Comparison of ENCODE assay signal across 13 cellular contexts in the genomic region with DNA sequence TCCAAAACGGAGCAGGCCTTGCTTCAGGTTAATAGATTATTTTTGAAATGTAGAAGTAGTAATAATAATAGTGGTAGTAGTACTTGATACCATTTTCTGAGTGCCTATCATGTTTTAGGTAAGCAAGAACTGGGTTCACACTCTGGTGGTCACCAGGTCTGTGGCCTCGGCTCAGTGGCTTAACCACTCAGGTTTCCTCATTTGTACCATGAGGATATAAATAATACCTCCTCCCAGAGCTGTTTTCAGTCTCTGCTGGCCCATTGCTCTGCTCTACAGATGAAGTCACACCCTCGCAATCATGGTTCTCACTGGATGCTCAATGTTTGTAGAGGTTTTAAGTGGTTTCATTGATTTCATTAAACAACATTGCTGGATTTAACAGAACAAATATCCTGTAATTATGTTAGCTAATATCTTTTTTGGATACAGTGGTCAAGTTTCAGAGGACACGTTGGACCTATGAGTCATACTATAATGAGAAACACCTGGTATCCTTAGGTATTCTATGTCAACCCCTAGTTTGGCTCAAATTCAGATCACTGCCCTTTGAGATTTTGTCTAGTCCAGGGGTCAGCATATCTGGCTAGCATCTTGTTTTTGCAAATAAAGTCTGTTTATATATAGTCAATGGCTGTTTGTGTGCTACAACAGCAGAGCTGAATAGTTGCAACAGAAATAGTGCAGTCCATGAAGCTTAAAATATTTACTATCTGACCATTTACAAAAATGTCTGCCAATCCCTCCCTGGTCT. TPM values are rescaled to one million over a fixed set of nuclear protein-coding genes. Genes with fewer than 3 reads are reported as not detected.
DNase-seq lines count a peak whose midpoint lies in the region; ATAC-seq, FAIRE-seq and TF ChIP-seq lines count a peak whose summit lies in the region.
"Had no signal": no experiment of that assay in that cellular context is flagged by ENCODE, and none has a peak within 500 bp of the region (broad histone marks: within the 10 kb centered on the region; RNA-seq: fewer than 3 reads in every experiment).

No MANE protein-coding gene starts in this region.

- TF ChIP-seq EP300 in GM12878 (IDR thresholded peaks at IDR 0.05; ENCODE audit: borderline replicate concordance in 1 of 2, control insufficient read depth in 1 of 2, low read depth in 2 of 2, low read length in 2 of 2): no peak

- WGBS in GM12878 (ENCODE audit: insufficient coverage, insufficient replicate concordance, low lambda C conversion rate, missing lambda C conversion rate): 14% methylated on average over 4 of the region's 4 CpGs

- intact Hi-C loops in GM12878 (cut with micrococcal nuclease; ENCODE audit: unreplicated experiment) (loop anchor here (10.0 kb wide), 1 partner anchor 872 kb away; no protein-coding TSS in a partner anchor), sciatic nerve (cut with DNase I) (loop anchor here (10.0 kb wide), 1 partner anchor 172 kb away; the partner anchor contains the start of gene NIBAN1), Right ventricle myocardium inferior (cut with DNase I) (loop anchor here (10.0 kb wide), 1 partner anchor 352 kb away; the partner anchor contains the start of genes SWT1 and TRMT1L)

- no peak overlapping the region for H2AFZ ChIP-seq in GM12878 (ENCODE audit: control insufficient read depth, low read depth, low read length)

- H4K20me1 ChIP-seq in GM12878 (ENCODE audit: control insufficient read depth, insufficient read depth): no peaks in the 10 kb centered on the region

- no peak for TF ChIP-seq RAD21 in GM12878 (IDR thresholded peaks at IDR 0.05; ENCODE audit: insufficient read depth, low read depth, low read length)

- H3K4me3 ChIP-seq in GM12878: no peak overlapping the region
- no peak overlapping the region for H3K4me3 ChIP-seq in HAP-1

- H3K36me3 ChIP-seq in GM12878 (ENCODE audit: control insufficient read depth in 2 of 2, insufficient read depth in 2 of 2, low read length in 1 of 2) (peaks cover 0 to 7% of the 10 kb centered on the region in 2 experiments; a peak in 1 of 4 replicates), HAP-1 (replicated peaks) (no peaks in the 10 kb centered on the region)

- DNase-seq in NCI-H2029 (lab: John Stamatoyannopoulos, UW) (peak; percentile 51), GM12878 (ENCODE audit: low read depth, low spot score) (no peak), sciatic nerve (ENCODE audit: low spot score) (no peak), HAP-1 (ENCODE audit: low spot score in 2 of 2) (no peak), Right ventricle myocardium inferior (ENCODE audit: missing footprints) (no peak)
- DNase-seq: activated naive CD8-positive, alpha-beta T cell treated with anti-CD3 and anti-CD28 coated beads for 36 hours; CD8-positive, alpha-beta memory T cell; erythroblast; mesendoderm had no signal

- no peak overlapping the region for H3K9ac ChIP-seq in GM12878 (ENCODE audit: control insufficient read depth, insufficient read depth, low read length)

- no peak overlapping the region for H3K4me2 ChIP-seq in GM12878 (ENCODE audit: control insufficient read depth, insufficient read depth)

- no peak for FAIRE-seq in GM12878 (lab: Jason Lieb, UNC)
- FAIRE-seq: colon had no signal

- H3K9me3 ChIP-seq in GM12878 (replicated peaks; ENCODE audit: control insufficient read depth, insufficient read depth, low read length) (no peaks in the 10 kb centered on the region), HAP-1 (no peaks in the 10 kb centered on the region)
- H3K9me3 ChIP-seq: neutrophil had no signal

- ATAC-seq in GM21423 (IDR thresholded peaks at IDR 0.05; ENCODE audit: unreplicated experiment) (peak; percentile 45), GM12878 (peak; percentile 54), sciatic nerve (peak; percentile 74), GM21360 (IDR thresholded peaks at IDR 0.05; ENCODE audit: unreplicated experiment) (no peak), Right ventricle myocardium inferior (no peak)

- no peaks in the 10 kb centered on the region for H3K79me2 ChIP-seq in GM12878 (ENCODE audit: control insufficient read depth, insufficient read depth, low read length)

- BruUV-seq in GM12878 (replicated peaks; lab: Mats Ljungman, UMichigan): no TSS peak

- SMC1A ChIA-PET in GM12878 (lab: Charles Lee; ENCODE audit: uncharacterized antibody, unreplicated experiment): interaction anchor here (0.8 to 3.3 kb wide), 6 partner anchors 64 to 468 kb away, joined by 3 to 28 read pairs (median 4); no protein-coding TSS in a partner anchor

- H3K27me3 ChIP-seq in GM12878 (replicated peaks in 1 of 2; ENCODE audit: control insufficient read depth in 2 of 2, insufficient read depth in 2 of 2, low read length in 1 of 2) (no peaks in the 10 kb centered on the region), HAP-1 (ENCODE audit: low read depth) (no peaks in the 10 kb centered on the region)
- H3K27me3 ChIP-seq: neutrophil had no signal

- RAD21 ChIA-PET in GM12878 (lab: Charles Lee; ENCODE audit: unreplicated experiment): interaction anchor here (0.7 to 1.9 kb wide), 4 partner anchors 75 to 878 kb away, joined by 3 to 8 read pairs (median 4); no protein-coding TSS in a partner anchor

- H3K27ac ChIP-seq in GM12878 (ENCODE audit: control insufficient read depth, insufficient read depth): no peak overlapping the region
- H3K27ac ChIP-seq: neutrophil had no signal

- TF ChIP-seq POLR2A in GM12878 (IDR thresholded peaks at IDR 0.05; ENCODE audit: low read depth, low read length): no peak

- POLR2A ChIA-PET in GM12878 (lab: Charles Lee): no interaction called here

- in situ Hi-C loops in GM12878 (cut with MboI) (loop anchor here (10.0 kb wide), 1 partner anchor 892 kb away; no protein-coding TSS in a partner anchor), HAP-1 (cut with MboI; ENCODE audit: low sequenced_read_pairs) (loop anchor here (10.0 kb wide), 1 partner anchor 362 kb away; no protein-coding TSS in a partner anchor)

- peaks cover 9% of the 10 kb centered on the region for H3K4me1 ChIP-seq in GM12878 (ENCODE audit: control insufficient read depth, insufficient read depth, low read length)
- 0 out of 2 replicates have a peak, but pooled peaks cover 2% of the 10 kb centered on the region for H3K4me1 ChIP-seq in HAP-1

- CTCF ChIA-PET in GM12878 (lab: Yijun Ruan, JAX): interaction anchor here (1.0 to 3.6 kb wide), 6 partner anchors 11 to 368 kb away, joined by 3 to 35 read pairs (median 4); no protein-coding TSS in a partner anchor

- TF ChIP-seq CTCF in GM12878 (IDR thresholded peaks at IDR 0.05 in 2 of 3, conservative IDR thresholded peaks at IDR 0.05 in 1 of 3; ENCODE audit: control insufficient read depth in 2 of 3, extremely low read depth in 1 of 3, insufficient read depth in 1 of 3, low read depth in 3 of 3, low read length in 3 of 3): no peak

TF ChIP-seq in GM12878, 131 proteins besides CTCF, POLR2A, EP300 and RAD21:
- TF ChIP-seq, protein P1, sequence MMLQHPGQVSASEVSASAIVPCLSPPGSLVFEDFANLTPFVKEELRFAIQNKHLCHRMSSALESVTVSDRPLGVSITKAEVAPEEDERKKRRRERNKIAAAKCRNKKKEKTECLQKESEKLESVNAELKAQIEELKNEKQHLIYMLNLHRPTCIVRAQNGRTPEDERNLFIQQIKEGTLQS (IDR thresholded peaks at IDR 0.05; ENCODE audit: borderline replicate concordance, extremely low read depth, low read depth, low read length): no peak
- no peak for TF ChIP-seq EZH2 (IDR thresholded peaks at IDR 0.05; ENCODE audit: borderline replicate concordance, control insufficient read depth, low read depth, low read length)
- TF ChIP-seq RUNX3 (IDR thresholded peaks at IDR 0.05; ENCODE audit: low read length): peak; percentile 42; the same call in 1 of the 2 replicates
TF ChIP-seq in GM12878: peak in this region for 1.

RNA-seq across cellular contexts. Expression of gene EDEM3, which starts 48.3 kb away (rescaled TPM):
- 29.6 and 30.7 TPM in 2 replicates for total RNA-seq in GM12878 (2013; cell fraction: nucleolus; rRNA removed)
- total RNA-seq in GM12878 (2014; rRNA removed): 14.2 and 17.2 TPM in 2 replicates
- 18.3 and 19.3 TPM in 2 replicates for total RNA-seq in GM12878 (2014; rRNA removed; fragmentation: Illumina TruSeq; extraction: Trizol)
- total RNA-seq in GM12878 (2021): 12.9 and 19.0 TPM in 2 replicates
- 4.3 TPM for polyA plus RNA-seq in GM12878 (2011; ENCODE audit: low read depth)
- 10.1 and 17.4 TPM in 2 replicates for polyA plus RNA-seq in GM12878 (2011; rRNA removed)
- 4.8 and 5.5 TPM in 2 replicates for polyA plus RNA-seq in GM12878 (2011; cell fraction: cytosol; rRNA removed)
- 14.8 and 18.6 TPM in 2 replicates for polyA plus RNA-seq in GM12878 (2011; cell fraction: nucleus; rRNA removed)
- 6.6 and 9.6 TPM in 2 replicates for polyA plus RNA-seq in GM12878 (2012)
- 14.3 and 16.3 TPM in 2 replicates for polyA plus RNA-seq in GM12878 (2014; fragmentation: Illumina TruSeq; extraction: Trizol)
- 1 to 10 TPM; 6.4 to 9.2 TPM for polyA plus RNA-seq in GM12878 (2014; fragmentation: Nextera tagmentation; extraction: Ambion mirVana)
- polyA plus RNA-seq in GM12878 (2014; rRNA removed): 7.4 and 8.0 TPM in 2 replicates
- 10 to 100 TPM; 15.5 to 18.3 TPM for polyA plus RNA-seq in GM12878 (2016; fragmentation: Nextera tagmentation; extraction: Ambion mirVana)
- 20.9 and 56.0 TPM in 2 replicates for polyA minus RNA-seq in GM12878 (2011; rRNA and poly(A)+ RNA removed)
- 9.3 and 20.7 TPM in 2 replicates for polyA minus RNA-seq in GM12878 (2011; cell fraction: cytosol; rRNA and poly(A)+ RNA removed)
- polyA minus RNA-seq in GM12878 (2011; cell fraction: nucleus; rRNA and poly(A)+ RNA removed): 9.1 and 11.7 TPM in 2 replicates
- total RNA-seq in sciatic nerve: 46.0 TPM
- 15.3 TPM for total RNA-seq in Right ventricle myocardium inferior

Comparison
In these comparisons a context has a peak if more than half of its experiments do, and no peak if none do; other contexts are left out.
1. ATAC-seq: peak in GM21423 (single experiment), GM12878 (single experiment) and sciatic nerve (single experiment); none in GM21360 (single experiment) and Right ventricle myocardium inferior (single experiment).